In the genomic region with DNA sequence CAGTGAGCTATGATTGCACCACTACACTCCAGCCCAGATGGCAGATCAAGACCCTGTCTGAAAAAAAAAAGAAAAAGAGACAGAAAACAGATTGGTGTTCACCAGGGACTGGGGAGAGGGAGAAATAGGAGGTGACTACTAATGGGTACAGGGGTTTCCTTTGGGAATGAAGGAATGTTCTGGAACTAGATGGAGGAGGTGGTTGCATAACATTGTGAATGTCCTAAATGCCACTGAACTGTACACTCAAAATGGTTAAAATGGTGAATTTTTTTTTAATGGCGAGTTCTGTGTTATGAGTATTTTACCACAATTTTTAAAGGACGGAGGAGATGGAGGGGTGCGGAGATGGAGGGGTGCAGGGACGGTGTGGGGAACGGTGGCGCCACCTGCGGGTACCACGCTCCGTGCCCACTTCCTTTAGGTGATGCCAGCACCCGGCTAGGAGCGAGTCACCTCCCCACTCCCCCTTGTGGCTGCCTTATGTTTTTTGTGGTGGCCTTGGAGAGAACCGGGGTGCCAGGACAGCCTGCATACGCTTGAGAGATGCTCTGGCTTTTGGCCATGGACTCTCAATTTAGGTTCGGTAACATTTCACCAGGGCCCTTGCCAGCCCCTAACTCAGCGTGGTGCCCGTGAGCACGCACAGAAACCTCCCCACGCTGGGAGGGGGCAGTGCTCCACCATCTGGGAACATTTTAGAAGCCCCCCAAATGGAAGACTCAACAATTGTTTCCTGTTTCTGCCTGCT, we compare ENCODE assay signal across 8 cellular contexts.
A peak's percentile ranks its signal among the peaks of the same experiment; 100 is the strongest.
DNase-seq lines count a peak whose midpoint lies in the region; ATAC-seq and TF ChIP-seq lines count a peak whose summit lies in the region.

No MANE protein-coding gene starts in this region.

- TF ChIP-seq CTCF in GM10248 (IDR thresholded peaks at IDR 0.05; ENCODE audit: control extremely low read depth, extremely low read depth, low read depth, missing control alignments) = peak; percentile 59

- CTCF ChIA-PET in GM10248 (lab: Yijun Ruan, JAX) = interaction anchor here (1.0 kb wide), 1 partner anchor 9 kb away, joined by 5 read pairs; no protein-coding TSS in a partner anchor

- DNase-seq in GM10248 (ENCODE audit: extremely low spot score) = peak; percentile 65
- DNase-seq in OCI-M1 (lab: John Stamatoyannopoulos, UW) = peak; percentile 49
- peak; percentile 72 to 77 for DNase-seq in activated T-cell treated with anti-CD3 and anti-CD28 coated beads, Interleukin-2, amount 50 U/mL, for 48 hours
- DNase-seq in fibroblast of peridontal ligament (ENCODE audit: extremely low read depth) = peak; percentile 39
- peak; percentile 56 for DNase-seq in pons (ENCODE audit: low spot score)
- DNase-seq in epidermal melanocyte (ENCODE audit: insufficient read length, low spot score) = no peak
- DNase-seq in HPDE6-E6E7 (ENCODE audit: extremely low spot score) = no peak

- ATAC-seq in HG03175 (IDR thresholded peaks at IDR 0.05; ENCODE audit: unreplicated experiment) = peak; percentile 51

- POLR2A ChIA-PET in GM10248 (lab: Yijun Ruan, JAX) = interaction anchor here (1.1 kb wide), 1 partner anchor 11 kb away, joined by 4 read pairs; no protein-coding TSS in a partner anchor

Comparison
In these comparisons a context has a peak if more than half of its experiments do, and no peak if none do; other contexts are left out.
1. DNase-seq: peak in GM10248 (single experiment), OCI-M1 (single experiment), activated T-cell treated with anti-CD3 and anti-CD28 coated beads, Interleukin-2, amount 50 U/mL, for 48 hours (2 of 2), fibroblast of peridontal ligament (single experiment) and pons (single experiment); none in epidermal melanocyte (single experiment) and HPDE6-E6E7 (single experiment).